ENCODE assay signal across 20 cellular contexts in genomic region chr2:112162956-112163355, GRCh38.
"Had no signal": no experiment of that assay in that cellular context is flagged by ENCODE, and none has a peak within 500 bp of the region (broad histone marks: within the 10 kb centered on the region; RNA-seq: fewer than 3 reads in every experiment).

No MANE protein-coding gene starts in this region.

- H3K9me3 Mint-ChIP-seq: central memory CD8-positive, alpha-beta T cell; dendritic cell treated with granulocyte-macrophage colony-stimulating factor and Interleukin-4, amounts not matched to agents 40 ng/mL and 50 ng/mL, for 4 days; nephron progenitor cell; stimulated activated naive CD8-positive, alpha-beta T cell treated with anti-CD3 and anti-CD28 coated beads, Interleukin-15, amount 100 ng/mL, for 72 hours had no signal

- H3K9me3 ChIP-seq: psoas muscle, sigmoid colon, testis, tibial nerve had no signal

- H3K36me3 Mint-ChIP-seq: naive B cell; stimulated activated naive B cell treated with anti-CD40 and anti-IgM and Interleukin-4, amounts not matched to agents 10 μg/mL and 1 μg/mL and 100 μg/mL, for 72 hours had no signal

- H3K4me3 Mint-ChIP-seq: central memory CD8-positive, alpha-beta T cell; dendritic cell treated with granulocyte-macrophage colony-stimulating factor and Interleukin-4, amounts not matched to agents 40 ng/mL and 50 ng/mL, for 4 days; nephron progenitor cell; stimulated activated naive B cell treated with anti-CD40 and anti-IgM and Interleukin-4, amounts not matched to agents 10 μg/mL and 1 μg/mL and 100 μg/mL, for 72 hours; stimulated activated naive CD8-positive, alpha-beta T cell treated with anti-CD3 and anti-CD28 coated beads, Interleukin-15, amount 100 ng/mL, for 72 hours had no signal

- H3K27ac ChIP-seq: foreskin keratinocyte, parathyroid adenoma, psoas muscle, sigmoid colon, skin epidermis, testis, tibial nerve had no signal

- H3K27me3 Mint-ChIP-seq: central memory CD8-positive, alpha-beta T cell; dendritic cell treated with granulocyte-macrophage colony-stimulating factor and Interleukin-4, amounts not matched to agents 40 ng/mL and 50 ng/mL, for 4 days; stimulated activated naive B cell treated with anti-CD40 and anti-IgM and Interleukin-4, amounts not matched to agents 10 μg/mL and 1 μg/mL and 100 μg/mL, for 72 hours; stimulated activated naive CD8-positive, alpha-beta T cell treated with anti-CD3 and anti-CD28 coated beads, Interleukin-15, amount 100 ng/mL, for 72 hours had no signal

- H3K36me3 ChIP-seq: sigmoid colon, tibial nerve had no signal

- H3K27me3 ChIP-seq: foreskin keratinocyte, sigmoid colon, testis, tibial nerve had no signal

- H3K27ac Mint-ChIP-seq: dendritic cell treated with granulocyte-macrophage colony-stimulating factor and Interleukin-4, amounts not matched to agents 40 ng/mL and 50 ng/mL, for 4 days; stimulated activated naive CD8-positive, alpha-beta T cell treated with anti-CD3 and anti-CD28 coated beads, Interleukin-15, amount 100 ng/mL, for 72 hours had no signal

- H3K4me1 ChIP-seq: foreskin keratinocyte, parathyroid adenoma, psoas muscle, sigmoid colon, testis, tibial nerve had no signal

- DNase-seq: foreskin keratinocyte; hippocampal formation; kidney glomerular epithelial cell; mesenchymal stem cell; naive B cell; nephron progenitor cell; psoas muscle; retina; sigmoid colon; stimulated activated CD4-positive, alpha-beta T cell treated with anti-CD3 and anti-CD28 coated beads, Interleukin-2, amount 100 ng/mL, for 24 hours; stimulated activated CD4-positive, alpha-beta T cell treated with anti-CD3 and anti-CD28 coated beads, Interleukin-4, amount 100 ng/mL, for 4 hours; stimulated activated naive B cell treated with anti-CD40 and anti-IgM and Interleukin-4, amounts not matched to agents 10 μg/mL and 1 μg/mL and 100 μg/mL, for 72 hours; stimulated activated naive CD8-positive, alpha-beta T cell treated with anti-CD3 and anti-CD28 coated beads, Interleukin-15, amount 100 ng/mL, for 72 hours; testis had no signal

- H3K4me1 Mint-ChIP-seq: central memory CD8-positive, alpha-beta T cell had no signal

- H3K4me3 ChIP-seq: lung, psoas muscle, sigmoid colon, skin epidermis, testis, tibial nerve had no signal

- ATAC-seq: foreskin keratinocyte; psoas muscle; stimulated activated naive B cell treated with anti-CD40 and anti-IgM and Interleukin-4, amounts not matched to agents 10 μg/mL and 1 μg/mL and 100 μg/mL, for 72 hours; stimulated activated naive CD8-positive, alpha-beta T cell treated with anti-CD3 and anti-CD28 coated beads, Interleukin-15, amount 100 ng/mL, for 72 hours had no signal
